In the genomic region with DNA sequence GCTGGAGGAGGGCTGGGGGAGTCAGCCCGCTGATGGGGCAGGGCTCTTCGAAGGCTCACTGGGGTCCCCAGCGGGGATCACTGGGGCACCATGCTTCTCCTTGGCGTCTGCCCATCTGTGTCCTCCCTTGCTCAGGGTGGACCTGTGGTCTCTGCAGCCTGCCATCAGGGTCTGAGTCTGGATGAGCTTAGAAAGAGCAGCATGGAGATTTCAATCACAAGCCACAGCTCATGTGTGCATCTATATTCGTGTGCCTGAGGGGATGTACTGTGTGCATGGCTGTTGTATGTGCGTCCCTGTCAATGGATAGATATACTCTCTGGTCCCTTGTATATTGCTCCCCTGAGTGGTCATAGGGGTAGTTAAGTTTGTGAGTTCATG, we compare ENCODE assay signal across 14 cellular contexts.
"Had no signal": no experiment of that assay in that cellular context is flagged by ENCODE, and none has a peak within 500 bp of the region (broad histone marks: within the 10 kb centered on the region; RNA-seq: fewer than 3 reads in every experiment).

No MANE protein-coding gene starts in this region.

- DNase-seq: activated CD4-positive, alpha-beta T cell treated with anti-CD3 and anti-CD28 coated beads for 4 hours; activated CD8-positive, alpha-beta T cell treated with anti-CD3 and anti-CD28 coated beads, Interleukin-2, amount 10 ng/mL, durations not matched to agents 7 days and 5 days; activated naive CD4-positive, alpha-beta T cell treated with anti-CD3 and anti-CD28 coated beads, Interleukin-2, amount 10 ng/mL, durations not matched to agents 7 days and 5 days; stimulated activated CD4-positive, alpha-beta T cell treated with anti-CD3 and anti-CD28 coated beads, Interleukin-12 subunit alpha, Interleukin-12 subunit beta, amount 100 ng/mL, for 4 hours; stimulated activated CD4-positive, alpha-beta T cell treated with anti-CD3 and anti-CD28 coated beads, Interleukin-2, amount 100 ng/mL, for 48 hours; stimulated activated naive CD4-positive, alpha-beta T cell treated with Interleukin-2 at 50 U/mL for 16 hours; T-helper 1 cell had no signal

- H3K4me1 ChIP-seq: uterus had no signal

- H3K4me3 ChIP-seq: testis, uterus had no signal

- H3K36me3 Mint-ChIP-seq: activated naive CD4-positive, alpha-beta T cell treated with anti-CD3 and anti-CD28 coated beads, Interleukin-2, amount 10 ng/mL, durations not matched to agents 7 days and 5 days; natural killer cell treated with Interleukin-12 subunit alpha and Interleukin-12 subunit beta and Interleukin-15 and Interleukin-18, amount 100 ng/mL, for 72 hours had no signal

- H3K4me1 Mint-ChIP-seq: activated naive CD4-positive, alpha-beta T cell treated with anti-CD3 and anti-CD28 coated beads, Interleukin-2, amount 10 ng/mL, durations not matched to agents 7 days and 5 days had no signal

- H3K9me3 ChIP-seq: esophagus muscularis mucosa, testis, uterus had no signal

- ATAC-seq: activated CD8-positive, alpha-beta T cell treated with anti-CD3 and anti-CD28 coated beads, Interleukin-2, amount 10 ng/mL, durations not matched to agents 7 days and 5 days had no signal

- H3K27ac Mint-ChIP-seq: activated CD8-positive, alpha-beta T cell treated with anti-CD3 and anti-CD28 coated beads, Interleukin-2, amount 10 ng/mL, durations not matched to agents 7 days and 5 days; activated naive CD4-positive, alpha-beta T cell treated with anti-CD3 and anti-CD28 coated beads, Interleukin-2, amount 10 ng/mL, durations not matched to agents 7 days and 5 days; natural killer cell treated with Interleukin-12 subunit alpha and Interleukin-12 subunit beta and Interleukin-15 and Interleukin-18, amount 100 ng/mL, for 72 hours had no signal

- H3K27me3 ChIP-seq: brain microvascular endothelial cell, dorsolateral prefrontal cortex, esophagus muscularis mucosa, testis, uterus had no signal

- H3K9me3 Mint-ChIP-seq: activated naive CD4-positive, alpha-beta T cell treated with anti-CD3 and anti-CD28 coated beads, Interleukin-2, amount 10 ng/mL, durations not matched to agents 7 days and 5 days; natural killer cell treated with Interleukin-12 subunit alpha and Interleukin-12 subunit beta and Interleukin-15 and Interleukin-18, amount 100 ng/mL, for 72 hours had no signal

- H3K4me3 Mint-ChIP-seq: activated CD8-positive, alpha-beta T cell treated with anti-CD3 and anti-CD28 coated beads, Interleukin-2, amount 10 ng/mL, durations not matched to agents 7 days and 5 days; activated naive CD4-positive, alpha-beta T cell treated with anti-CD3 and anti-CD28 coated beads, Interleukin-2, amount 10 ng/mL, durations not matched to agents 7 days and 5 days; natural killer cell treated with Interleukin-12 subunit alpha and Interleukin-12 subunit beta and Interleukin-15 and Interleukin-18, amount 100 ng/mL, for 72 hours had no signal

- H3K36me3 ChIP-seq: brain microvascular endothelial cell, esophagus muscularis mucosa, uterus had no signal

- H3K27ac ChIP-seq: brain microvascular endothelial cell, esophagus muscularis mucosa, testis, uterus, VCaP had no signal
